2 cellular contexts compared by ENCODE assay signal in the genomic region with DNA sequence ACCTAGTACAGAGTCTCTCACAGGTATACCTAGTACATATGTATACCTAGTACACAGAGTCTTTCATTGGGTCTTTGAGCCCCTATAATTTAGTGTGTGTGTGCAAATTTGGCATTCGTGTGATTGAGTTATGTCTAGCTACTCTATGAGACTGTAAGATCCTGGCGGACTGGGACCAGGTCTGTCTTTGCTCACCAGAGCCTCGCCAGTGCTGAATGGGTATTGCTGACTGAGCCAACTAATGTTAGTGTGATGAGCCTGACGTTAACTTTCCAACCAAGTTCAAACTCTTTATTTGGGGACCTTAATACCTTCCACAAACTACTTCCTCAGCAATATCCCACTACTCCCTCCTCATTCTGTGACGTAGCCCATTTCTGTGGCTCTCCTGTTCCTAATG.
A peak's percentile ranks its signal among the peaks of the same experiment; 100 is the strongest.
TF ChIP-seq lines count a peak whose summit lies in the region.

No MANE protein-coding gene starts in this region.

TF ChIP-seq in GM23338, 12 proteins besides CTCF, POLR2A, EP300 and RAD21 (continues in another document):
- TF ChIP-seq ZNF331 (CRISPR knock-in tag; IDR thresholded peaks at IDR 0.05; ENCODE audit: low read depth) (no peak), JUNB (IDR thresholded peaks at IDR 0.05; ENCODE audit: unreplicated experiment) (no peak), POLR2AphosphoS5 (IDR thresholded peaks at IDR 0.05; ENCODE audit: low read depth) (no peak), STAT1 (IDR thresholded peaks at IDR 0.05; ENCODE audit: unreplicated experiment) (no peak), ZNF114 (CRISPR knock-in tag; IDR thresholded peaks at IDR 0.05) (no peak), CREB1 (CRISPR knock-in tag; IDR thresholded peaks at IDR 0.05; ENCODE audit: low read depth) (no peak), NANOG (IDR thresholded peaks at IDR 0.05; ENCODE audit: borderline replicate concordance) (no peak), EZH2 (IDR thresholded peaks at IDR 0.05; ENCODE audit: low read depth, unreplicated experiment) (no peak), EZH2phosphoT487 (IDR thresholded peaks at IDR 0.05; ENCODE audit: unreplicated experiment) (no peak)
- TF ChIP-seq, protein P1, sequence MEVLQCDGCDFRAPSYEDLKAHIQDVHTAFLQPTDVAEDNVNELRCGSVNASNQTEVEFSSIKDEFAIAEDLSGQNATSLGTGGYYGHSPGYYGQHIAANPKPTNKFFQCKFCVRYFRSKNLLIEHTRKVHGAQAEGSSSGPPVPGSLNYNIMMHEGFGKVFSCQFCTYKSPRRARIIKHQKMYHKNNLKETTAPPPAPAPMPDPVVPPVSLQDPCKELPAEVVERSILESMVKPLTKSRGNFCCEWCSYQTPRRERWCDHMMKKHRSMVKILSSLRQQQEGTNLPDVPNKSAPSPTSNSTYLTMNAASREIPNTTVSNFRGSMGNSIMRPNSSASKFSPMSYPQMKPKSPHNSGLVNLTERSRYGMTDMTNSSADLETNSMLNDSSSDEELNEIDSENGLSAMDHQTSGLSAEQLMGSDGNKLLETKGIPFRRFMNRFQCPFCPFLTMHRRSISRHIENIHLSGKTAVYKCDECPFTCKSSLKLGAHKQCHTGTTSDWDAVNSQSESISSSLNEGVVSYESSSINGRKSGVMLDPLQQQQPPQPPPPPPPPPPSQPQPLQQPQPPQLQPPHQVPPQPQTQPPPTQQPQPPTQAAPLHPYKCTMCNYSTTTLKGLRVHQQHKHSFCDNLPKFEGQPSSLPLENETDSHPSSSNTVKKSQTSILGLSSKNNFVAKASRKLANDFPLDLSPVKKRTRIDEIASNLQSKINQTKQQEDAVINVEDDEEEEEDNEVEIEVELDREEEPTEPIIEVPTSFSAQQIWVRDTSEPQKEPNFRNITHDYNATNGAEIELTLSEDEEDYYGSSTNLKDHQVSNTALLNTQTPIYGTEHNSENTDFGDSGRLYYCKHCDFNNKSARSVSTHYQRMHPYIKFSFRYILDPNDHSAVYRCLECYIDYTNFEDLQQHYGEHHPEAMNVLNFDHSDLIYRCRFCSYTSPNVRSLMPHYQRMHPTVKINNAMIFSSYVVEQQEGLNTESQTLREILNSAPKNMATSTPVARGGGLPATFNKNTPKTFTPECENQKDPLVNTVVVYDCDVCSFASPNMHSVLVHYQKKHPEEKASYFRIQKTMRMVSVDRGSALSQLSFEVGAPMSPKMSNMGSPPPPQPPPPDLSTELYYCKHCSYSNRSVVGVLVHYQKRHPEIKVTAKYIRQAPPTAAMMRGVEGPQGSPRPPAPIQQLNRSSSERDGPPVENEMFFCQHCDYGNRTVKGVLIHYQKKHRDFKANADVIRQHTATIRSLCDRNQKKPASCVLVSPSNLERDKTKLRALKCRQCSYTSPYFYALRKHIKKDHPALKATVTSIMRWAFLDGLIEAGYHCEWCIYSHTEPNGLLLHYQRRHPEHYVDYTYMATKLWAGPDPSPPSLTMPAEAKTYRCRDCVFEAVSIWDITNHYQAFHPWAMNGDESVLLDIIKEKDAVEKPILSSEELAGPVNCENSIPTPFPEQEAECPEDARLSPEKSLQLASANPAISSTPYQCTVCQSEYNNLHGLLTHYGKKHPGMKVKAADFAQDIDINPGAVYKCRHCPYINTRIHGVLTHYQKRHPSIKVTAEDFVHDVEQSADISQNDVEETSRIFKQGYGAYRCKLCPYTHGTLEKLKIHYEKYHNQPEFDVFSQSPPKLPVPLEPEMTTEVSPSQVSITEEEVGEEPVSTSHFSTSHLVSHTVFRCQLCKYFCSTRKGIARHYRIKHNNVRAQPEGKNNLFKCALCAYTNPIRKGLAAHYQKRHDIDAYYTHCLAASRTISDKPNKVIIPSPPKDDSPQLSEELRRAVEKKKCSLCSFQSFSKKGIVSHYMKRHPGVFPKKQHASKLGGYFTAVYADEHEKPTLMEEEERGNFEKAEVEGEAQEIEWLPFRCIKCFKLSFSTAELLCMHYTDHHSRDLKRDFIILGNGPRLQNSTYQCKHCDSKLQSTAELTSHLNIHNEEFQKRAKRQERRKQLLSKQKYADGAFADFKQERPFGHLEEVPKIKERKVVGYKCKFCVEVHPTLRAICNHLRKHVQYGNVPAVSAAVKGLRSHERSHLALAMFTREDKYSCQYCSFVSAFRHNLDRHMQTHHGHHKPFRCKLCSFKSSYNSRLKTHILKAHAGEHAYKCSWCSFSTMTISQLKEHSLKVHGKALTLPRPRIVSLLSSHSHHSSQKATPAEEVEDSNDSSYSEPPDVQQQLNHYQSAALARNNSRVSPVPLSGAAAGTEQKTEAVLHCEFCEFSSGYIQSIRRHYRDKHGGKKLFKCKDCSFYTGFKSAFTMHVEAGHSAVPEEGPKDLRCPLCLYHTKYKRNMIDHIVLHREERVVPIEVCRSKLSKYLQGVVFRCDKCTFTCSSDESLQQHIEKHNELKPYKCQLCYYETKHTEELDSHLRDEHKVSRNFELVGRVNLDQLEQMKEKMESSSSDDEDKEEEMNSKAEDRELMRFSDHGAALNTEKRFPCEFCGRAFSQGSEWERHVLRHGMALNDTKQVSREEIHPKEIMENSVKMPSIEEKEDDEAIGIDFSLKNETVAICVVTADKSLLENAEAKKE (CRISPR knock-in tag; IDR thresholded peaks at IDR 0.05), result no peak
- TF ChIP-seq, protein P2, sequence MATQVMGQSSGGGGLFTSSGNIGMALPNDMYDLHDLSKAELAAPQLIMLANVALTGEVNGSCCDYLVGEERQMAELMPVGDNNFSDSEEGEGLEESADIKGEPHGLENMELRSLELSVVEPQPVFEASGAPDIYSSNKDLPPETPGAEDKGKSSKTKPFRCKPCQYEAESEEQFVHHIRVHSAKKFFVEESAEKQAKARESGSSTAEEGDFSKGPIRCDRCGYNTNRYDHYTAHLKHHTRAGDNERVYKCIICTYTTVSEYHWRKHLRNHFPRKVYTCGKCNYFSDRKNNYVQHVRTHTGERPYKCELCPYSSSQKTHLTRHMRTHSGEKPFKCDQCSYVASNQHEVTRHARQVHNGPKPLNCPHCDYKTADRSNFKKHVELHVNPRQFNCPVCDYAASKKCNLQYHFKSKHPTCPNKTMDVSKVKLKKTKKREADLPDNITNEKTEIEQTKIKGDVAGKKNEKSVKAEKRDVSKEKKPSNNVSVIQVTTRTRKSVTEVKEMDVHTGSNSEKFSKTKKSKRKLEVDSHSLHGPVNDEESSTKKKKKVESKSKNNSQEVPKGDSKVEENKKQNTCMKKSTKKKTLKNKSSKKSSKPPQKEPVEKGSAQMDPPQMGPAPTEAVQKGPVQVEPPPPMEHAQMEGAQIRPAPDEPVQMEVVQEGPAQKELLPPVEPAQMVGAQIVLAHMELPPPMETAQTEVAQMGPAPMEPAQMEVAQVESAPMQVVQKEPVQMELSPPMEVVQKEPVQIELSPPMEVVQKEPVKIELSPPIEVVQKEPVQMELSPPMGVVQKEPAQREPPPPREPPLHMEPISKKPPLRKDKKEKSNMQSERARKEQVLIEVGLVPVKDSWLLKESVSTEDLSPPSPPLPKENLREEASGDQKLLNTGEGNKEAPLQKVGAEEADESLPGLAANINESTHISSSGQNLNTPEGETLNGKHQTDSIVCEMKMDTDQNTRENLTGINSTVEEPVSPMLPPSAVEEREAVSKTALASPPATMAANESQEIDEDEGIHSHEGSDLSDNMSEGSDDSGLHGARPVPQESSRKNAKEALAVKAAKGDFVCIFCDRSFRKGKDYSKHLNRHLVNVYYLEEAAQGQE (IDR thresholded peaks at IDR 0.05; ENCODE audit: unreplicated experiment), result no peak

TF ChIP-seq in K562, 482 proteins besides CTCF, POLR2A, EP300 and RAD21:
- TF ChIP-seq ZNF316 (IDR thresholded peaks at IDR 0.05), result peak; percentile 25; the same call in 1 of the 2 replicates
- no peak for TF ChIP-seq KAT8 (IDR thresholded peaks at IDR 0.05; ENCODE audit: low read depth)
